In the genomic region with DNA sequence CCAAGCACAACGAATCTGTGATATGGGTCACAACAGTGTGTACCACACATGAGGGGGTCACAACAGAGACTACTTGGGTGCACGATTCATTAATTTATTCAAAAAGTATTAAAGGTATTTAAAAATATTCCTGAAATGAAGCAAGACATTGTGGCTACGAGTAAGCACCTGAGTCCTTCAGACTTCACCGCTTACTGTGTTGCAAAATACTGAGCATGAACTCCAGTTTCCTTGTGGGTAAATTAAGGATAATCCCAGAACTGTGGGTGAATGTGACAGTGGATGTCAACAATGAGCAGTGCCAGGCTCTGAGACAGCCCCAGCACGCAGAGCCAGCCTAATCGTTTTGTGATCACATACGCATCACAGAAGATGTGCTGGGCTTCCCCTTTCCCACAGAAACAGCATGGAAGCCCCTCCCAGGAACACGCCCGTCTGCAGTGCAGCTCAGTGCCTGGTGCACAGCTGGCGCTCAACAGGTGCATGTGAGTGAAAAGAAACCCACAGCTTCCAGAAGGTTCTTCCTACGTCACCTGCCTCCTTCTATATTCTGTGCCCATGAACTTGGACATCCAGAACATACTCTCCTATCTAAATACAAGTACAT, we compare ENCODE assay signal across 22 cellular contexts. TPM values are rescaled to one million over a fixed set of nuclear protein-coding genes. Genes with fewer than 3 reads are reported as not detected.
DNase-seq lines count a peak whose midpoint lies in the region; ATAC-seq and TF ChIP-seq lines count a peak whose summit lies in the region.
"Had no signal": no experiment of that assay in that cellular context is flagged by ENCODE, and none has a peak within 500 bp of the region (broad histone marks: within the 10 kb centered on the region; RNA-seq: fewer than 3 reads in every experiment).

No MANE protein-coding gene starts in this region.

- H3K36me3 Mint-ChIP-seq in mesothelial cell of epicardium, result peaks cover 8% of the 10 kb centered on the region
- H3K36me3 Mint-ChIP-seq: activated naive CD8-positive, alpha-beta T cell treated with anti-CD3 and anti-CD28 coated beads, Interleukin-2, amount 10 ng/mL, durations not matched to agents 7 days and 5 days had no signal

- ATAC-seq in Right ventricle myocardium inferior, result no peak
- ATAC-seq: stimulated activated naive CD8-positive, alpha-beta T cell treated with anti-CD3 and anti-CD28 coated beads, Interleukin-15, Interleukin-2, amounts not matched to agents 100 U/mL and 50 U/mL, for 24 hours had no signal

- CTCF ChIA-PET in PC-9 (lab: Charles Lee), result interaction anchor here (0.6 to 0.8 kb wide), 2 partner anchors 32 to 42 kb away, joined by 3 read pairs; no protein-coding TSS in a partner anchor

- H3F3A ChIP-seq in PC-9 (ENCODE audit: insufficient read depth, low read depth), result peaks cover 69% of the 10 kb centered on the region

- H3K4me1 ChIP-seq in PC-9 (replicated peaks; ENCODE audit: insufficient read depth) (peaks cover 69% of the 10 kb centered on the region), colonic mucosa (peaks cover 15% of the 10 kb centered on the region)

- peaks cover 23% of the 10 kb centered on the region for H3K4me1 Mint-ChIP-seq in mesothelial cell of epicardium
- H3K4me1 Mint-ChIP-seq: activated naive CD8-positive, alpha-beta T cell treated with anti-CD3 and anti-CD28 coated beads, Interleukin-2, amount 10 ng/mL, durations not matched to agents 7 days and 5 days; CD8-positive, alpha-beta memory T cell had no signal

- POLR2A ChIA-PET in PC-9 (lab: Charles Lee; ENCODE audit: unreplicated experiment), result no interaction called here

- H3K9me3 ChIP-seq in PC-9 (ENCODE audit: insufficient read depth, low read depth) (no peaks in the 10 kb centered on the region), colonic mucosa (no peaks in the 10 kb centered on the region)
- H3K9me3 ChIP-seq: neutrophil, SJSA1, vagina had no signal

- no peaks in the 10 kb centered on the region for H3K27me3 Mint-ChIP-seq in mesothelial cell of epicardium (ENCODE audit: low read depth)

- H3K9me3 Mint-ChIP-seq in mesothelial cell of epicardium, result peaks cover 8% of the 10 kb centered on the region
- H3K9me3 Mint-ChIP-seq: activated naive CD8-positive, alpha-beta T cell treated with anti-CD3 and anti-CD28 coated beads, Interleukin-2, amount 10 ng/mL, durations not matched to agents 7 days and 5 days; activated T-cell treated with anti-CD3 and anti-CD28 coated beads, Interleukin-2, amount 50 U/mL, for 24 hours; CD8-positive, alpha-beta memory T cell; HFFc6 had no signal

- BruUV-seq in PC-9 (replicated peaks; lab: Mats Ljungman, UMichigan), result no TSS peak

- intact Hi-C loops in PC-9 (cut with micrococcal nuclease; ENCODE audit: unreplicated experiment) (no loop called here), colonic mucosa (cut with DNase I) (no loop called here), Right ventricle myocardium inferior (cut with DNase I) (no loop called here)

- H3K4me2 ChIP-seq in PC-9, result peak overlapping the region; percentile 66

- no peak overlapping the region for H3K27ac Mint-ChIP-seq in mesothelial cell of epicardium
- H3K27ac Mint-ChIP-seq: activated naive CD8-positive, alpha-beta T cell treated with anti-CD3 and anti-CD28 coated beads, Interleukin-2, amount 10 ng/mL, durations not matched to agents 7 days and 5 days; activated T-cell treated with anti-CD3 and anti-CD28 coated beads, Interleukin-2, amount 50 U/mL, for 24 hours; HFFc6 had no signal

- no peak overlapping the region for H3K9ac ChIP-seq in colonic mucosa (ENCODE audit: low read depth in 2 of 2, low read length in 2 of 2)

- H3K27me3 ChIP-seq in PC-9 (ENCODE audit: insufficient read depth, low read depth) (no peaks in the 10 kb centered on the region), colonic mucosa (no peaks in the 10 kb centered on the region)
- H3K27me3 ChIP-seq: SJSA1, vagina had no signal

- H3K36me3 ChIP-seq in PC-9 (ENCODE audit: low read depth) (no peaks in the 10 kb centered on the region), colonic mucosa (no peaks in the 10 kb centered on the region)
- H3K36me3 ChIP-seq: neutrophil, SJSA1, vagina had no signal

- H3K27ac ChIP-seq in PC-9 (peak overlapping the region; percentile 89), colonic mucosa (no peak overlapping the region)
- H3K27ac ChIP-seq: neutrophil, SJSA1, vagina had no signal

- H3K4me3 ChIP-seq in PC-9 (no peak overlapping the region), colonic mucosa (no peak overlapping the region)
- H3K4me3 ChIP-seq: SJSA1, vagina had no signal

- peaks cover 11% of the 10 kb centered on the region; the same call in 1 of the 2 replicates for H4K20me1 ChIP-seq in PC-9 (ENCODE audit: insufficient read depth)

- peaks cover 93% of the 10 kb centered on the region for H3K79me2 ChIP-seq in PC-9 (ENCODE audit: low read depth)

- no peak overlapping the region for H3K4me3 Mint-ChIP-seq in mesothelial cell of epicardium
- H3K4me3 Mint-ChIP-seq: activated naive CD8-positive, alpha-beta T cell treated with anti-CD3 and anti-CD28 coated beads, Interleukin-2, amount 10 ng/mL, durations not matched to agents 7 days and 5 days; activated T-cell treated with anti-CD3 and anti-CD28 coated beads, Interleukin-2, amount 50 U/mL, for 24 hours; CD8-positive, alpha-beta memory T cell; HFFc6 had no signal

- TF ChIP-seq CTCF in PC-9 (conservative IDR thresholded peaks at IDR 0.05) (no peak), colonic mucosa (IDR thresholded peaks at IDR 0.05) (no peak), mesothelial cell of epicardium (IDR thresholded peaks at IDR 0.05; ENCODE audit: unreplicated experiment) (no peak)

- peak; percentile 54 for DNase-seq in COR-L47 (lab: John Stamatoyannopoulos, UW)
- peak in 1 of 2 experiments; percentile 75 for DNase-seq in PC-9
- DNase-seq in colonic mucosa, result peak; percentile 57
- peak; percentile 33 for DNase-seq in renal cortical epithelial cell (ENCODE audit: low read depth)
- DNase-seq in SW480 (ENCODE audit: low spot score), result no peak
- no peak for DNase-seq in Right ventricle myocardium inferior (ENCODE audit: missing footprints)
- no peak for DNase-seq in mesothelial cell of epicardium (ENCODE audit: low spot score in 2 of 2, unreplicated experiment in 2 of 2)
- DNase-seq in stimulated activated CD4-positive, alpha-beta T cell treated with anti-CD3 and anti-CD28 coated beads, Interleukin-4, amount 100 ng/mL, for 4 hours, result no peak
- DNase-seq: activated CD4-positive, alpha-beta T cell treated with anti-CD3 and anti-CD28 coated beads, Interleukin-2, amount 50 U/mL, for 4 hours; activated naive CD8-positive, alpha-beta T cell treated with anti-CD3 and anti-CD28 coated beads, Interleukin-2, amount 10 ng/mL, durations not matched to agents 7 days and 5 days; activated T-cell treated with anti-CD3 and anti-CD28 coated beads, Interleukin-2, amount 50 U/mL, for 24 hours; CD8-positive, alpha-beta memory T cell; effector memory CD4-positive, alpha-beta T cell; HFFc6; midbrain; NCI-H187; stimulated activated naive CD8-positive, alpha-beta T cell treated with anti-CD3 and anti-CD28 coated beads, Interleukin-15, Interleukin-2, amounts not matched to agents 100 U/mL and 50 U/mL, for 24 hours; T-helper 9 cell had no signal

- H3K9me2 ChIP-seq in PC-9 (ENCODE audit: insufficient read depth), result no peaks in the 10 kb centered on the region

- H2AFZ ChIP-seq in PC-9, result no peak overlapping the region

RNA-seq across cellular contexts. Expression of a gene that starts 29.1 kb away (rescaled TPM):
- total RNA-seq in PC-9 (2021), result 203 and 209 TPM in 2 replicates
- total RNA-seq in colonic mucosa, result 10 to 100 TPM; 67.9 to 83.8 TPM
- total RNA-seq in renal cortical epithelial cell, result 73.3 and 235 TPM in 2 replicates
- 68.9 TPM for total RNA-seq in Right ventricle myocardium inferior
- total RNA-seq in mesothelial cell of epicardium, result 92.9 to 103 TPM (median 99.4 TPM) in 3 replicates

RNA-seq across cellular contexts. Expression of a gene that starts 55.7 kb away (rescaled TPM):
- total RNA-seq in PC-9 (2021) (0.52 and 0.78 TPM in 2 replicates), colonic mucosa (not detected), renal cortical epithelial cell (not detected in 2 replicates), Right ventricle myocardium inferior (not detected), mesothelial cell of epicardium (not detected in 3 replicates)
- total RNA-seq: activated naive CD8-positive, alpha-beta T cell treated with anti-CD3 and anti-CD28 coated beads, Interleukin-2, amount 10 ng/mL, durations not matched to agents 7 days and 5 days; CD8-positive, alpha-beta memory T cell; HFFc6; NCI-H460; vagina had no signal

Comparison
In these comparisons a context has a peak if more than half of its experiments do, and no peak if none do; other contexts are left out.
1. DNase-seq: peak in COR-L47 (single experiment), colonic mucosa (single experiment) and renal cortical epithelial cell (single experiment); none in SW480 (single experiment), Right ventricle myocardium inferior (single experiment), mesothelial cell of epicardium (0 of 2) and stimulated activated CD4-positive, alpha-beta T cell treated with anti-CD3 and anti-CD28 coated beads, Interleukin-4, amount 100 ng/mL, for 4 hours (0 of 2).